25 cellular contexts compared by ENCODE assay signal in genomic region chrX:41963348-41963747, GRCh38.
"Had no signal": no experiment of that assay in that cellular context is flagged by ENCODE, and none has a peak within 500 bp of the region (broad histone marks: within the 10 kb centered on the region; RNA-seq: fewer than 3 reads in every experiment).

No MANE protein-coding gene starts in this region.

- ATAC-seq: activated CD4-positive, CD25-positive, alpha-beta regulatory T cell treated with anti-CD3 and anti-CD28 coated beads, Interleukin-2, amount 50 U/mL, for 24 hours; activated T-helper 17 cell treated with anti-CD3 and anti-CD28 coated beads, Interleukin-2, amount 50 U/mL, for 72 hours; natural killer cell treated with Interleukin-12 subunit alpha and Interleukin-12 subunit beta and Interleukin-15 and Interleukin-18, amount 100 ng/mL, for 72 hours had no signal

- H3K36me3 ChIP-seq: adrenal gland, breast epithelium, left ventricle myocardium inferior, spleen, upper lobe of left lung had no signal

- H3K27ac Mint-ChIP-seq: activated CD4-positive, alpha-beta T cell treated with anti-CD3 and anti-CD28 coated beads, Interleukin-2, amount 10 ng/mL, durations not matched to agents 24 days and 14 days; activated naive CD8-positive, alpha-beta T cell; activated T-cell treated with anti-CD3 and anti-CD28 coated beads, Interleukin-2, amount 50 U/mL, for 24 hours; activated T-helper 17 cell treated with anti-CD3 and anti-CD28 coated beads, Interleukin-2, amount 50 U/mL, for 72 hours; immature natural killer cell; mesothelial cell of epicardium; natural killer cell treated with Interleukin-12 subunit alpha and Interleukin-12 subunit beta and Interleukin-15 and Interleukin-18, amount 100 ng/mL, for 72 hours; progenitor cell of endocrine pancreas had no signal

- H3K4me1 Mint-ChIP-seq: activated CD4-positive, alpha-beta T cell treated with anti-CD3 and anti-CD28 coated beads, Interleukin-2, amount 10 ng/mL, durations not matched to agents 24 days and 14 days; activated T-helper 17 cell treated with anti-CD3 and anti-CD28 coated beads, Interleukin-2, amount 50 U/mL, for 72 hours; immature natural killer cell had no signal

- H3K27me3 ChIP-seq: adrenal gland, hepatocyte, spleen, upper lobe of left lung had no signal

- FAIRE-seq: endometrium had no signal

- H3K79me2 ChIP-seq: hepatocyte had no signal

- H3K4me3 ChIP-seq: adrenal gland, breast epithelium, hepatocyte, left ventricle myocardium inferior, spleen, upper lobe of left lung had no signal

- H3K9me3 Mint-ChIP-seq: activated T-cell treated with anti-CD3 and anti-CD28 coated beads, Interleukin-2, amount 50 U/mL, for 24 hours; activated T-helper 17 cell treated with anti-CD3 and anti-CD28 coated beads, Interleukin-2, amount 50 U/mL, for 72 hours; immature natural killer cell; natural killer cell treated with Interleukin-12 subunit alpha and Interleukin-12 subunit beta and Interleukin-15 and Interleukin-18, amount 100 ng/mL, for 72 hours had no signal

- H3K9me3 ChIP-seq: adrenal gland, breast epithelium, left ventricle myocardium inferior, spleen, upper lobe of left lung had no signal

- H3K36me3 Mint-ChIP-seq: activated naive CD8-positive, alpha-beta T cell; immature natural killer cell; natural killer cell treated with Interleukin-12 subunit alpha and Interleukin-12 subunit beta and Interleukin-15 and Interleukin-18, amount 100 ng/mL, for 72 hours had no signal

- H3K4me3 Mint-ChIP-seq: activated CD4-positive, alpha-beta T cell treated with anti-CD3 and anti-CD28 coated beads, Interleukin-2, amount 10 ng/mL, durations not matched to agents 24 days and 14 days; activated naive CD8-positive, alpha-beta T cell; activated T-cell treated with anti-CD3 and anti-CD28 coated beads, Interleukin-2, amount 50 U/mL, for 24 hours; activated T-helper 17 cell treated with anti-CD3 and anti-CD28 coated beads, Interleukin-2, amount 50 U/mL, for 72 hours; immature natural killer cell; mesothelial cell of epicardium; natural killer cell treated with Interleukin-12 subunit alpha and Interleukin-12 subunit beta and Interleukin-15 and Interleukin-18, amount 100 ng/mL, for 72 hours had no signal

- H3K4me1 ChIP-seq: adrenal gland, breast epithelium, left ventricle myocardium inferior, spleen, upper lobe of left lung had no signal

- H3K27ac ChIP-seq: adrenal gland, breast epithelium, hepatocyte, left ventricle myocardium inferior, spleen, upper lobe of left lung had no signal

- H3K27me3 Mint-ChIP-seq: activated CD4-positive, alpha-beta T cell treated with anti-CD3 and anti-CD28 coated beads, Interleukin-2, amount 10 ng/mL, durations not matched to agents 24 days and 14 days; activated naive CD8-positive, alpha-beta T cell; activated T-helper 17 cell treated with anti-CD3 and anti-CD28 coated beads, Interleukin-2, amount 50 U/mL, for 72 hours had no signal

- H2AFZ ChIP-seq: hepatocyte had no signal

- DNase-seq: activated CD4-positive, alpha-beta T cell treated with anti-CD3 and anti-CD28 coated beads, Interleukin-2, amount 10 ng/mL, durations not matched to agents 24 days and 14 days; activated T-cell treated with anti-CD3 and anti-CD28 coated beads, Interleukin-2, amount 50 U/mL, for 24 hours; adrenal gland; cortex of kidney; effector CD4-positive, alpha-beta T cell; erythroblast; foreskin melanocyte; glutamatergic neuron; immature natural killer cell; left ventricle myocardium inferior; retina; spleen; stimulated activated CD4-positive, alpha-beta T cell treated with anti-CD3 and anti-CD28 coated beads, Interleukin-4, amount 100 ng/mL, for 1 hour; stimulated activated naive CD4-positive, alpha-beta T cell; T-helper 1 cell; upper lobe of left lung had no signal

- H3K4me2 ChIP-seq: hepatocyte had no signal
